14 cellular contexts compared by ENCODE assay signal in the genomic region with DNA sequence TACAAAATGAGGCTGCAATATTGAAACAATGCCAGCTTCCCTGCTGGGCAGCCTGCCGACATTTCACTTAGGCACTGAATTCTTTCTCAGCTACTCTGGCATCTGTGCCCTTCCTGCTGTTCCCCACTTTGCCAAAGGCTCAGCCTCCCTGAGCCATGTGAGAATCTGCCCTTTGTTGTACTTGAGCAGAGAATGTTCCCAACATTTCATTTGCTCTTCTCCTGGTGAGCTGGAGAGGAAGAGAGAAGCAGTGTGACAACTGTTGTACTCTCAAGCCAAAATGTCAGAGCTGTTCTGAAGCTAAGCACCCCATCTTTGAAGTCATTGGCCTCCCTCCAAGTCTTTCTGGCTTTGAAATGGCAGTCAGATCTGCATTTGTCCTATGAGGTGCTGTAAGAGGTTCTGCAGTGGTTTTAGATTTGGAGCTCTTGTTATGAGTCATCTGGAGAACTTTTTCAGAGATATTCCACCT. TPM values are rescaled to one million over a fixed set of nuclear protein-coding genes. Genes with fewer than 3 reads are reported as not detected.
DNase-seq lines count a peak whose midpoint lies in the region; ATAC-seq and TF ChIP-seq lines count a peak whose summit lies in the region.
"Had no signal": no experiment of that assay in that cellular context is flagged by ENCODE, and none has a peak within 500 bp of the region (broad histone marks: within the 10 kb centered on the region; RNA-seq: fewer than 3 reads in every experiment).

No MANE protein-coding gene starts in this region.

- intact Hi-C loops in thyroid gland (cut with DNase I): no loop called here

- H3K27me3 ChIP-seq in thyroid gland: no peaks in the 10 kb centered on the region

- H3K4me3 ChIP-seq in thyroid gland (replicated peaks in 1 of 3): no peak overlapping the region
- H3K4me3 ChIP-seq: PC-9 had no signal

- ATAC-seq in GM19467 (IDR thresholded peaks at IDR 0.05; ENCODE audit: unreplicated experiment) (no peak), GM21526 (IDR thresholded peaks at IDR 0.05; ENCODE audit: low FRiP score, unreplicated experiment) (no peak)
- ATAC-seq: T-cell had no signal

- H3K4me1 ChIP-seq in thyroid gland: no peaks in the 10 kb centered on the region

- DNase-seq in NCI-H2171 treated with DMSO at 0.1 percent for 48 hours (lab: John Stamatoyannopoulos, UW) (peak; percentile 19), NCI-H2171 (lab: John Stamatoyannopoulos, UW) (no peak), HT1080 (ENCODE audit: low read depth) (peak; percentile 17), cerebellum (ENCODE audit: low spot score) (peak; percentile 7), thyroid gland (peak; percentile 28 to 36), epidermal melanocyte (ENCODE audit: insufficient read length, low spot score) (no peak)
- DNase-seq: 8988T; activated T-cell treated with anti-CD3 and anti-CD28 coated beads for 4 hours; CD4-positive, alpha-beta T cell; GDM1; T-cell had no signal

- H3K9me3 ChIP-seq in thyroid gland: no peaks in the 10 kb centered on the region

- no peak for TF ChIP-seq CTCF in thyroid gland (IDR thresholded peaks at IDR 0.05)

- WGBS in thyroid gland, 2 donors: 10 to 43% methylated on average over 1 of the region's 1 CpG

- TF ChIP-seq POLR2A in thyroid gland (IDR thresholded peaks at IDR 0.05): no peak

- no peaks in the 10 kb centered on the region for H3K36me3 ChIP-seq in thyroid gland

- H3K27ac ChIP-seq in thyroid gland: no peak overlapping the region
- H3K27ac ChIP-seq: PC-9 had no signal

RNA-seq across cellular contexts. Expression of a gene that starts 32.5 kb away (rescaled TPM):
- total RNA-seq in HT1080 (2014; rRNA removed; shearing (Covaris generic)): 1.8 and 1.9 TPM in 2 replicates
- polyA plus RNA-seq in HT1080 (2015; cell fraction: cytosol; rRNA removed): 0.78 and 1.0 TPM in 2 replicates
- polyA plus RNA-seq in HT1080 (2015; cell fraction: nucleus; rRNA removed): 0.51 and 1.0 TPM in 2 replicates
- total RNA-seq in cerebellum (2.4 TPM), thyroid gland (1 to 10 TPM in 2 of 4 donors, under 1 TPM in 2; 0.54 to 1.9 (median 0.94) TPM)

Comparison
In these comparisons a context has a peak if more than half of its experiments do, and no peak if none do; other contexts are left out.
1. DNase-seq: peak in NCI-H2171 treated with DMSO at 0.1 percent for 48 hours (single experiment), HT1080 (single experiment), cerebellum (single experiment) and thyroid gland (2 of 2); none in NCI-H2171 (single experiment) and epidermal melanocyte (single experiment).